Comparison of ENCODE assay signal across 8 cellular contexts in the genomic region with DNA sequence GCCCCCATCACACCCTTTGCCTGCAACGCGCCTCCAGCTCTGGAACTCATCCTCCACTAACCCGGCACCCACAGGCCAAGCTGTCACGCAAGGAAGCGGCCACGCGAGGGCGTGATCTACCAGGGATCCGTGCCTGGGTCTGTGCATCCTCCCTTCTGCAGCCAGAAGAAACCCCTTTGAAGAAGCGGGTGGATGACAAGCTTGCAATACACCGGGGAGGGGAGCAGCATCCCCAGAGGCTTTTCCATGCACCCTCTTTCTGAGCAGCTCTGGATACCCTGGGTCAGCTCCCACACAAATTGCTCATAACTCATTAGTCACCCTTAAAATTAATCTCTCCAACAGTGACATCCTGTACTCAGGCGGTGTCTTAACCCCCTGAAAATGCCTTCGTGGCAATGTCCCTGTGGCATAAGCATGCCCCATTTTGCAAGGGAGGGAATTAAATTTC. TPM values are rescaled to one million over a fixed set of nuclear protein-coding genes. Genes with fewer than 3 reads are reported as not detected.
DNase-seq lines count a peak whose midpoint lies in the region; ATAC-seq and TF ChIP-seq lines count a peak whose summit lies in the region.

No MANE protein-coding gene starts in this region.

- no peaks in the 10 kb centered on the region for H3K27me3 Mint-ChIP-seq in WTC11 (ENCODE audit: low read depth)

- H3K4me3 Mint-ChIP-seq in WTC11: no peak overlapping the region

- POLR2A ChIA-PET in WTC11 (lab: Charles Lee): no interaction called here

- peak; percentile 63 for ATAC-seq in WTC11
- ATAC-seq in GM18907 (IDR thresholded peaks at IDR 0.05; ENCODE audit: unreplicated experiment): no peak

- DNase-seq in NCI-H2081 (lab: John Stamatoyannopoulos, UW) (peak; percentile 24 to 55), NCI-H2081 treated with DMSO at 0.1 percent for 48 hours (lab: John Stamatoyannopoulos, UW) (no peak), NCI-H1092 treated with DMSO at 0.1 percent for 48 hours (lab: John Stamatoyannopoulos, UW) (peak; percentile 34), WTC11 (ENCODE audit: low spot score) (peak; percentile 86), T47D (ENCODE audit: low read depth in 1 of 2, low spot score in 1 of 2) (peak; percentile 50 to 64), kidney tubule cell (ENCODE audit: low spot score) (peak; percentile 57)
- peak; percentile 73 for DNase-seq in stimulated activated CD4-positive, alpha-beta T cell treated with anti-CD3 and anti-CD28 coated beads, Interleukin-4, amount 100 ng/mL, for 1 hour

- H3K4me1 Mint-ChIP-seq in WTC11: peaks cover 5% of the 10 kb centered on the region

- in situ Hi-C loops in T47D (cut with HindIII; ENCODE audit: low pct_unique_long_range_greater_than_20kb, low sequenced_read_pairs): no loop called here

- no peak overlapping the region for H3K27ac Mint-ChIP-seq in WTC11

- H3K9me3 Mint-ChIP-seq in WTC11: no peaks in the 10 kb centered on the region

- TF ChIP-seq CTCF in WTC11 (IDR thresholded peaks at IDR 0.05): peak; percentile 46; the same call in 1 of the 2 replicates

- CTCF ChIA-PET in WTC11 (lab: Charles Lee): interaction anchor here (0.6 to 1.8 kb wide), 30 partner anchors 12 to 580 kb away, joined by 3 to 13 read pairs (median 4); no protein-coding TSS in a partner anchor

- H3K36me3 Mint-ChIP-seq in WTC11: no peaks in the 10 kb centered on the region

TF ChIP-seq in WTC11, 78 proteins besides CTCF, POLR2A, EP300 and RAD21 (continues in another document):
- TF ChIP-seq USF1 (CRISPR knock-in tag; IDR thresholded peaks at IDR 0.05): no peak
- TF ChIP-seq HMGXB4 (CRISPR knock-in tag; IDR thresholded peaks at IDR 0.05): no peak
- TF ChIP-seq JAZF1 (CRISPR knock-in tag; IDR thresholded peaks at IDR 0.05): no peak
- no peak for TF ChIP-seq NFE2L1 (CRISPR knock-in tag; IDR thresholded peaks at IDR 0.05)
- TF ChIP-seq KAT7 (CRISPR knock-in tag; IDR thresholded peaks at IDR 0.05; ENCODE audit: borderline replicate concordance): no peak
- no peak for TF ChIP-seq GTF2I (CRISPR knock-in tag; conservative IDR thresholded peaks at IDR 0.05)
- no peak for TF ChIP-seq CDX4 (CRISPR knock-in tag; IDR thresholded peaks at IDR 0.05; ENCODE audit: borderline replicate concordance)
- TF ChIP-seq FOXJ3 (CRISPR knock-in tag; IDR thresholded peaks at IDR 0.05; ENCODE audit: borderline replicate concordance): no peak
- TF ChIP-seq, protein P1, sequence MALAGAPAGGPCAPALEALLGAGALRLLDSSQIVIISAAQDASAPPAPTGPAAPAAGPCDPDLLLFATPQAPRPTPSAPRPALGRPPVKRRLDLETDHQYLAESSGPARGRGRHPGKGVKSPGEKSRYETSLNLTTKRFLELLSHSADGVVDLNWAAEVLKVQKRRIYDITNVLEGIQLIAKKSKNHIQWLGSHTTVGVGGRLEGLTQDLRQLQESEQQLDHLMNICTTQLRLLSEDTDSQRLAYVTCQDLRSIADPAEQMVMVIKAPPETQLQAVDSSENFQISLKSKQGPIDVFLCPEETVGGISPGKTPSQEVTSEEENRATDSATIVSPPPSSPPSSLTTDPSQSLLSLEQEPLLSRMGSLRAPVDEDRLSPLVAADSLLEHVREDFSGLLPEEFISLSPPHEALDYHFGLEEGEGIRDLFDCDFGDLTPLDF (CRISPR knock-in tag; IDR thresholded peaks at IDR 0.05): no peak
- no peak for TF ChIP-seq CREM (CRISPR knock-in tag; IDR thresholded peaks at IDR 0.05)
- no peak for TF ChIP-seq ARID4B (CRISPR knock-in tag; IDR thresholded peaks at IDR 0.05; ENCODE audit: borderline replicate concordance)
- no peak for TF ChIP-seq TP53 (CRISPR knock-in tag; IDR thresholded peaks at IDR 0.05)
- TF ChIP-seq GRHL2 (CRISPR knock-in tag; IDR thresholded peaks at IDR 0.05; ENCODE audit: insufficient replicate concordance, severe bottlenecking): no peak
- TF ChIP-seq, protein P2, sequence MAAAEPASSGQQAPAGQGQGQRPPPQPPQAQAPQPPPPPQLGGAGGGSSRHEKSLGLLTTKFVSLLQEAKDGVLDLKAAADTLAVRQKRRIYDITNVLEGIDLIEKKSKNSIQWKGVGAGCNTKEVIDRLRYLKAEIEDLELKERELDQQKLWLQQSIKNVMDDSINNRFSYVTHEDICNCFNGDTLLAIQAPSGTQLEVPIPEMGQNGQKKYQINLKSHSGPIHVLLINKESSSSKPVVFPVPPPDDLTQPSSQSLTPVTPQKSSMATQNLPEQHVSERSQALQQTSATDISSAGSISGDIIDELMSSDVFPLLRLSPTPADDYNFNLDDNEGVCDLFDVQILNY (CRISPR knock-in tag; IDR thresholded peaks at IDR 0.05): no peak
- TF ChIP-seq CREB1 (CRISPR knock-in tag; IDR thresholded peaks at IDR 0.05): no peak
- TF ChIP-seq STAT6 (CRISPR knock-in tag; conservative IDR thresholded peaks at IDR 0.05; ENCODE audit: low read depth): no peak

RNA-seq across cellular contexts. Expression of gene PDCL3, which starts 47.6 kb away (rescaled TPM):
- total RNA-seq in WTC11 (2021): 22.0 to 22.9 TPM (median 22.1 TPM) in 3 replicates
